Comparison of ENCODE assay signal across 8 cellular contexts in genomic region chr16:71883193-71883848, GRCh38. TPM values are rescaled to one million over a fixed set of nuclear protein-coding genes. Genes with fewer than 3 reads are reported as not detected.
DNase-seq lines count a peak whose midpoint lies in the region; ATAC-seq and FAIRE-seq lines count a peak whose summit lies in the region.

No MANE protein-coding gene starts in this region.

- H3K4me1 ChIP-seq in small intestine (ENCODE audit: control insufficient read depth in 2 of 2, insufficient read depth in 1 of 2, low read depth in 1 of 2, low read length in 1 of 2), result peaks cover 0 to 3% of the 10 kb centered on the region in 2 donors

- peaks cover 10% of the 10 kb centered on the region for H3K36me3 Mint-ChIP-seq in T-helper 17 cell (ENCODE audit: low read depth)

- ATAC-seq in GM19324 (IDR thresholded peaks at IDR 0.05; ENCODE audit: low FRiP score, unreplicated experiment), result peak; percentile 57
- peak; percentile 53 for ATAC-seq in HG03432 (IDR thresholded peaks at IDR 0.05; ENCODE audit: unreplicated experiment)
- ATAC-seq in T-helper 17 cell, result peak; percentile 13
- ATAC-seq in HG03571 (IDR thresholded peaks at IDR 0.05; ENCODE audit: unreplicated experiment), result no peak

- no peaks in the 10 kb centered on the region for H3K9me3 ChIP-seq in T-helper 17 cell (ENCODE audit: control insufficient read depth, low read length, poor library complexity, severe bottlenecking)
- H3K9me3 ChIP-seq in small intestine (ENCODE audit: control insufficient read depth, low read depth), result no peaks in the 10 kb centered on the region

- 0 to 1% (median 0%) methylated on average over 22 to 45 of the region's 45 CpGs for WGBS in small intestine, 3 donors

- FAIRE-seq in small intestine (lab: Jason Lieb, UNC), result no peak

- peak overlapping the region; percentile 91 for H3K4me3 Mint-ChIP-seq in T-helper 17 cell

- no peaks in the 10 kb centered on the region for H3K27me3 ChIP-seq in small intestine (ENCODE audit: control insufficient read depth in 2 of 2, insufficient read depth in 2 of 2, low read length in 2 of 2)

- in situ Hi-C loops in ACHN (cut with HindIII; ENCODE audit: low pct_ligation_motif_present, low pct_unique_long_range_greater_than_20kb, low sequenced_read_pairs), result no loop called here

- H3K4me1 Mint-ChIP-seq in T-helper 17 cell, result peaks cover 48% of the 10 kb centered on the region

- peaks cover 0 to 3% of the 10 kb centered on the region in 2 donors for H3K36me3 ChIP-seq in small intestine (ENCODE audit: control insufficient read depth in 2 of 2, insufficient read depth in 2 of 2, low read length in 2 of 2)

- peak overlapping the region; percentile 89 for H3K27ac Mint-ChIP-seq in T-helper 17 cell

- DNase-seq in ACHN (peak; percentile 31), T-helper 17 cell (peak; percentile 28 to 49 (median 46)), astrocyte of the hippocampus (ENCODE audit: low read depth, low spot score) (peak; percentile 53), iPS-NIHi11 (ENCODE audit: low spot score) (peak; percentile 62), small intestine (peak; percentile 36)

- H3K27ac ChIP-seq in small intestine (ENCODE audit: low read depth in 1 of 2, low read length in 1 of 2), result peak overlapping the region; percentile 80 to 84

- peak overlapping the region; percentile 70 to 98 for H3K4me3 ChIP-seq in small intestine (ENCODE audit: low read depth in 1 of 2, low read length in 2 of 2)

- no peaks in the 10 kb centered on the region for H3K27me3 Mint-ChIP-seq in T-helper 17 cell

RNA-seq across cellular contexts. Expression of gene ZNF821, which starts 0.7 kb away (rescaled TPM):
- 10 to 100 TPM; 12.2 to 14.1 TPM for total RNA-seq in T-helper 17 cell
- polyA plus RNA-seq in small intestine, result 10 to 100 TPM in 2 of 3 donors, 1 to 10 TPM in 1; 7.2 to 15.7 (median 10.3) TPM

RNA-seq across cellular contexts. Expression of gene IST1, which starts 12.0 kb away (rescaled TPM):
- total RNA-seq in T-helper 17 cell, result 100 to 1,000 TPM; 262 to 283 TPM
- polyA plus RNA-seq in small intestine, result 100 to 1,000 TPM; 112 to 158 (median 152) TPM

RNA-seq across cellular contexts. Expression of gene ATXN1L, which starts 37.5 kb away (rescaled TPM):
- total RNA-seq in T-helper 17 cell, result 10 to 100 TPM; 39.9 to 46.3 TPM
- 10 to 100 TPM in 1 of 3 donors, 1 to 10 TPM in 2; 4.3 to 10.8 (median 4.5) TPM for polyA plus RNA-seq in small intestine
